In the genomic region with DNA sequence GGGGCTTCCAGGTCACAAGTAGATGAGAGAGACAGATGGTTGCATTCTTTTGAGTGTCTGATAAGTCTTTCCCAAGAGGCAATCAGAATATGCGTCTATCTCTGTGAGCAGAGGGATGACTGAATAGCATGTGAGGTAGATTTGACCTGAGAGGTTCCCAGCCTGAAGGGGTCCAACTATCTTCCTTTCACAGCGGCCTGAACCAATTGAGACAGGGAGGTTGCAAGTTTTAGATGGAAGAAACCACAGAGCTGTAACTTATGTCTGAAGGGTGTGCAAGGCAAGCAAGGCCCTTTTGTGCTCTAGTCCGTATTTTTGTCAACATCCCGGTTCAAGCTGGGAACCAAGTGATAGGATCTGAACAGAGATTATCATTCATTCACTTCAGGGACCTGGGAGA, we compare ENCODE assay signal across 1 cellular context.
TF ChIP-seq lines count a peak whose summit lies in the region.

No MANE protein-coding gene starts in this region.

TF ChIP-seq in K562, 482 proteins besides CTCF, POLR2A, EP300 and RAD21 (continued from another document and continues in another):
- TF ChIP-seq, protein P1, sequence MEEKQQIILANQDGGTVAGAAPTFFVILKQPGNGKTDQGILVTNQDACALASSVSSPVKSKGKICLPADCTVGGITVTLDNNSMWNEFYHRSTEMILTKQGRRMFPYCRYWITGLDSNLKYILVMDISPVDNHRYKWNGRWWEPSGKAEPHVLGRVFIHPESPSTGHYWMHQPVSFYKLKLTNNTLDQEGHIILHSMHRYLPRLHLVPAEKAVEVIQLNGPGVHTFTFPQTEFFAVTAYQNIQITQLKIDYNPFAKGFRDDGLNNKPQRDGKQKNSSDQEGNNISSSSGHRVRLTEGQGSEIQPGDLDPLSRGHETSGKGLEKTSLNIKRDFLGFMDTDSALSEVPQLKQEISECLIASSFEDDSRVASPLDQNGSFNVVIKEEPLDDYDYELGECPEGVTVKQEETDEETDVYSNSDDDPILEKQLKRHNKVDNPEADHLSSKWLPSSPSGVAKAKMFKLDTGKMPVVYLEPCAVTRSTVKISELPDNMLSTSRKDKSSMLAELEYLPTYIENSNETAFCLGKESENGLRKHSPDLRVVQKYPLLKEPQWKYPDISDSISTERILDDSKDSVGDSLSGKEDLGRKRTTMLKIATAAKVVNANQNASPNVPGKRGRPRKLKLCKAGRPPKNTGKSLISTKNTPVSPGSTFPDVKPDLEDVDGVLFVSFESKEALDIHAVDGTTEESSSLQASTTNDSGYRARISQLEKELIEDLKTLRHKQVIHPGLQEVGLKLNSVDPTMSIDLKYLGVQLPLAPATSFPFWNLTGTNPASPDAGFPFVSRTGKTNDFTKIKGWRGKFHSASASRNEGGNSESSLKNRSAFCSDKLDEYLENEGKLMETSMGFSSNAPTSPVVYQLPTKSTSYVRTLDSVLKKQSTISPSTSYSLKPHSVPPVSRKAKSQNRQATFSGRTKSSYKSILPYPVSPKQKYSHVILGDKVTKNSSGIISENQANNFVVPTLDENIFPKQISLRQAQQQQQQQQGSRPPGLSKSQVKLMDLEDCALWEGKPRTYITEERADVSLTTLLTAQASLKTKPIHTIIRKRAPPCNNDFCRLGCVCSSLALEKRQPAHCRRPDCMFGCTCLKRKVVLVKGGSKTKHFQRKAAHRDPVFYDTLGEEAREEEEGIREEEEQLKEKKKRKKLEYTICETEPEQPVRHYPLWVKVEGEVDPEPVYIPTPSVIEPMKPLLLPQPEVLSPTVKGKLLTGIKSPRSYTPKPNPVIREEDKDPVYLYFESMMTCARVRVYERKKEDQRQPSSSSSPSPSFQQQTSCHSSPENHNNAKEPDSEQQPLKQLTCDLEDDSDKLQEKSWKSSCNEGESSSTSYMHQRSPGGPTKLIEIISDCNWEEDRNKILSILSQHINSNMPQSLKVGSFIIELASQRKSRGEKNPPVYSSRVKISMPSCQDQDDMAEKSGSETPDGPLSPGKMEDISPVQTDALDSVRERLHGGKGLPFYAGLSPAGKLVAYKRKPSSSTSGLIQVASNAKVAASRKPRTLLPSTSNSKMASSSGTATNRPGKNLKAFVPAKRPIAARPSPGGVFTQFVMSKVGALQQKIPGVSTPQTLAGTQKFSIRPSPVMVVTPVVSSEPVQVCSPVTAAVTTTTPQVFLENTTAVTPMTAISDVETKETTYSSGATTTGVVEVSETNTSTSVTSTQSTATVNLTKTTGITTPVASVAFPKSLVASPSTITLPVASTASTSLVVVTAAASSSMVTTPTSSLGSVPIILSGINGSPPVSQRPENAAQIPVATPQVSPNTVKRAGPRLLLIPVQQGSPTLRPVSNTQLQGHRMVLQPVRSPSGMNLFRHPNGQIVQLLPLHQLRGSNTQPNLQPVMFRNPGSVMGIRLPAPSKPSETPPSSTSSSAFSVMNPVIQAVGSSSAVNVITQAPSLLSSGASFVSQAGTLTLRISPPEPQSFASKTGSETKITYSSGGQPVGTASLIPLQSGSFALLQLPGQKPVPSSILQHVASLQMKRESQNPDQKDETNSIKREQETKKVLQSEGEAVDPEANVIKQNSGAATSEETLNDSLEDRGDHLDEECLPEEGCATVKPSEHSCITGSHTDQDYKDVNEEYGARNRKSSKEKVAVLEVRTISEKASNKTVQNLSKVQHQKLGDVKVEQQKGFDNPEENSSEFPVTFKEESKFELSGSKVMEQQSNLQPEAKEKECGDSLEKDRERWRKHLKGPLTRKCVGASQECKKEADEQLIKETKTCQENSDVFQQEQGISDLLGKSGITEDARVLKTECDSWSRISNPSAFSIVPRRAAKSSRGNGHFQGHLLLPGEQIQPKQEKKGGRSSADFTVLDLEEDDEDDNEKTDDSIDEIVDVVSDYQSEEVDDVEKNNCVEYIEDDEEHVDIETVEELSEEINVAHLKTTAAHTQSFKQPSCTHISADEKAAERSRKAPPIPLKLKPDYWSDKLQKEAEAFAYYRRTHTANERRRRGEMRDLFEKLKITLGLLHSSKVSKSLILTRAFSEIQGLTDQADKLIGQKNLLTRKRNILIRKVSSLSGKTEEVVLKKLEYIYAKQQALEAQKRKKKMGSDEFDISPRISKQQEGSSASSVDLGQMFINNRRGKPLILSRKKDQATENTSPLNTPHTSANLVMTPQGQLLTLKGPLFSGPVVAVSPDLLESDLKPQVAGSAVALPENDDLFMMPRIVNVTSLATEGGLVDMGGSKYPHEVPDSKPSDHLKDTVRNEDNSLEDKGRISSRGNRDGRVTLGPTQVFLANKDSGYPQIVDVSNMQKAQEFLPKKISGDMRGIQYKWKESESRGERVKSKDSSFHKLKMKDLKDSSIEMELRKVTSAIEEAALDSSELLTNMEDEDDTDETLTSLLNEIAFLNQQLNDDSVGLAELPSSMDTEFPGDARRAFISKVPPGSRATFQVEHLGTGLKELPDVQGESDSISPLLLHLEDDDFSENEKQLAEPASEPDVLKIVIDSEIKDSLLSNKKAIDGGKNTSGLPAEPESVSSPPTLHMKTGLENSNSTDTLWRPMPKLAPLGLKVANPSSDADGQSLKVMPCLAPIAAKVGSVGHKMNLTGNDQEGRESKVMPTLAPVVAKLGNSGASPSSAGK (IDR thresholded peaks at IDR 0.05): no peak
- TF ChIP-seq NONO (IDR thresholded peaks at IDR 0.05; ENCODE audit: low read depth in 2 of 2, low read length in 1 of 2) (peak in 1 of 2 experiments; percentile 70; a peak in 1 of 4 replicates), ARID1B (IDR thresholded peaks at IDR 0.05) (peak; percentile 72), TCF7L2 (IDR thresholded peaks at IDR 0.05; ENCODE audit: low read depth, low read length) (peak; percentile 75; the same call in 1 of the 2 replicates), HDAC1 (IDR thresholded peaks at IDR 0.05) (peak in 1 of 2 experiments; percentile 27; a peak in 1 of 4 replicates), CBFA2T2 (conservative IDR thresholded peaks at IDR 0.05) (peak; percentile 86), TAF1 (IDR thresholded peaks at IDR 0.05; ENCODE audit: control insufficient read depth, extremely low read depth, insufficient read depth, low read length, severe bottlenecking) (no peak), MBD2 (IDR thresholded peaks at IDR 0.05; ENCODE audit: borderline replicate concordance, low read depth) (0 out of 2 replicates have a peak, but pooled peaks have one; percentile 33), FOXK2 (conservative IDR thresholded peaks at IDR 0.05 in 1 of 2, IDR thresholded peaks at IDR 0.05 in 1 of 2; ENCODE audit: low read depth in 2 of 2) (peak; percentile 63 to 95; a peak in 3 of 4 replicates), NFIC (IDR thresholded peaks at IDR 0.05) (peak; percentile 47; the same call in 1 of the 2 replicates), SREBF2 (CRISPR knock-in tag; IDR thresholded peaks at IDR 0.05) (no peak), TRIM24 (IDR thresholded peaks at IDR 0.05) (peak; percentile 20 to 41; a peak in 1 of 4 replicates), POLR2AphosphoS5 (IDR thresholded peaks at IDR 0.05; ENCODE audit: control insufficient read depth, insufficient read depth, low read depth, low read length) (peak; percentile 66), BHLHE40 (IDR thresholded peaks at IDR 0.05; ENCODE audit: low read length) (peak; percentile 53; the same call in 1 of the 2 replicates)
- TF ChIP-seq, protein P2, sequence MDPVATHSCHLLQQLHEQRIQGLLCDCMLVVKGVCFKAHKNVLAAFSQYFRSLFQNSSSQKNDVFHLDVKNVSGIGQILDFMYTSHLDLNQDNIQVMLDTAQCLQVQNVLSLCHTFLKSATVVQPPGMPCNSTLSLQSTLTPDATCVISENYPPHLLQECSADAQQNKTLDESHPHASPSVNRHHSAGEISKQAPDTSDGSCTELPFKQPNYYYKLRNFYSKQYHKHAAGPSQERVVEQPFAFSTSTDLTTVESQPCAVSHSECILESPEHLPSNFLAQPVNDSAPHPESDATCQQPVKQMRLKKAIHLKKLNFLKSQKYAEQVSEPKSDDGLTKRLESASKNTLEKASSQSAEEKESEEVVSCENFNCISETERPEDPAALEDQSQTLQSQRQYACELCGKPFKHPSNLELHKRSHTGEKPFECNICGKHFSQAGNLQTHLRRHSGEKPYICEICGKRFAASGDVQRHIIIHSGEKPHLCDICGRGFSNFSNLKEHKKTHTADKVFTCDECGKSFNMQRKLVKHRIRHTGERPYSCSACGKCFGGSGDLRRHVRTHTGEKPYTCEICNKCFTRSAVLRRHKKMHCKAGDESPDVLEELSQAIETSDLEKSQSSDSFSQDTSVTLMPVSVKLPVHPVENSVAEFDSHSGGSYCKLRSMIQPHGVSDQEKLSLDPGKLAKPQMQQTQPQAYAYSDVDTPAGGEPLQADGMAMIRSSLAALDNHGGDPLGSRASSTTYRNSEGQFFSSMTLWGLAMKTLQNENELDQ (CRISPR knock-in tag; IDR thresholded peaks at IDR 0.05; ENCODE audit: borderline replicate concordance): no peak
- TF ChIP-seq, protein P3, sequence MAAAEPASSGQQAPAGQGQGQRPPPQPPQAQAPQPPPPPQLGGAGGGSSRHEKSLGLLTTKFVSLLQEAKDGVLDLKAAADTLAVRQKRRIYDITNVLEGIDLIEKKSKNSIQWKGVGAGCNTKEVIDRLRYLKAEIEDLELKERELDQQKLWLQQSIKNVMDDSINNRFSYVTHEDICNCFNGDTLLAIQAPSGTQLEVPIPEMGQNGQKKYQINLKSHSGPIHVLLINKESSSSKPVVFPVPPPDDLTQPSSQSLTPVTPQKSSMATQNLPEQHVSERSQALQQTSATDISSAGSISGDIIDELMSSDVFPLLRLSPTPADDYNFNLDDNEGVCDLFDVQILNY (CRISPR knock-in tag; IDR thresholded peaks at IDR 0.05): no peak
- TF ChIP-seq, protein P4, sequence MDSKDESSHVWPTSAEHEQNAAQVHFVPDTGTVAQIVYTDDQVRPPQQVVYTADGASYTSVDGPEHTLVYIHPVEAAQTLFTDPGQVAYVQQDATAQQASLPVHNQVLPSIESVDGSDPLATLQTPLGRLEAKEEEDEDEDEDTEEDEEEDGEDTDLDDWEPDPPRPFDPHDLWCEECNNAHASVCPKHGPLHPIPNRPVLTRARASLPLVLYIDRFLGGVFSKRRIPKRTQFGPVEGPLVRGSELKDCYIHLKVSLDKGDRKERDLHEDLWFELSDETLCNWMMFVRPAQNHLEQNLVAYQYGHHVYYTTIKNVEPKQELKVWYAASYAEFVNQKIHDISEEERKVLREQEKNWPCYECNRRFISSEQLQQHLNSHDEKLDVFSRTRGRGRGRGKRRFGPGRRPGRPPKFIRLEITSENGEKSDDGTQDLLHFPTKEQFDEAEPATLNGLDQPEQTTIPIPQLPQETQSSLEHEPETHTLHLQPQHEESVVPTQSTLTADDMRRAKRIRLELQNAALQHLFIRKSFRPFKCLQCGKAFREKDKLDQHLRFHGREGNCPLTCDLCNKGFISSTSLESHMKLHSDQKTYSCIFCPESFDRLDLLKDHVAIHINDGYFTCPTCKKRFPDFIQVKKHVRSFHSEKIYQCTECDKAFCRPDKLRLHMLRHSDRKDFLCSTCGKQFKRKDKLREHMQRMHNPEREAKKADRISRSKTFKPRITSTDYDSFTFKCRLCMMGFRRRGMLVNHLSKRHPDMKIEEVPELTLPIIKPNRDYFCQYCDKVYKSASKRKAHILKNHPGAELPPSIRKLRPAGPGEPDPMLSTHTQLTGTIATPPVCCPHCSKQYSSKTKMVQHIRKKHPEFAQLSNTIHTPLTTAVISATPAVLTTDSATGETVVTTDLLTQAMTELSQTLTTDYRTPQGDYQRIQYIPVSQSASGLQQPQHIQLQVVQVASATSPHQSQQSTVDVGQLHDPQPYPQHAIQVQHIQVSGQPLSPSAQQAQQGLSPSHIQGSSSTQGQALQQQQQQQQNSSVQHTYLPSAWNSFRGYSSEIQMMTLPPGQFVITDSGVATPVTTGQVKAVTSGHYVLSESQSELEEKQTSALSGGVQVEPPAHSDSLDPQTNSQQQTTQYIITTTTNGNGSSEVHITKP (IDR thresholded peaks at IDR 0.05; ENCODE audit: partially characterized antibody): peak; percentile 98
- TF ChIP-seq, protein P5, sequence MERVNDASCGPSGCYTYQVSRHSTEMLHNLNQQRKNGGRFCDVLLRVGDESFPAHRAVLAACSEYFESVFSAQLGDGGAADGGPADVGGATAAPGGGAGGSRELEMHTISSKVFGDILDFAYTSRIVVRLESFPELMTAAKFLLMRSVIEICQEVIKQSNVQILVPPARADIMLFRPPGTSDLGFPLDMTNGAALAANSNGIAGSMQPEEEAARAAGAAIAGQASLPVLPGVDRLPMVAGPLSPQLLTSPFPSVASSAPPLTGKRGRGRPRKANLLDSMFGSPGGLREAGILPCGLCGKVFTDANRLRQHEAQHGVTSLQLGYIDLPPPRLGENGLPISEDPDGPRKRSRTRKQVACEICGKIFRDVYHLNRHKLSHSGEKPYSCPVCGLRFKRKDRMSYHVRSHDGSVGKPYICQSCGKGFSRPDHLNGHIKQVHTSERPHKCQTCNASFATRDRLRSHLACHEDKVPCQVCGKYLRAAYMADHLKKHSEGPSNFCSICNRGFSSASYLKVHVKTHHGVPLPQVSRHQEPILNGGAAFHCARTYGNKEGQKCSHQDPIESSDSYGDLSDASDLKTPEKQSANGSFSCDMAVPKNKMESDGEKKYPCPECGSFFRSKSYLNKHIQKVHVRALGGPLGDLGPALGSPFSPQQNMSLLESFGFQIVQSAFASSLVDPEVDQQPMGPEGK (CRISPR knock-in tag; IDR thresholded peaks at IDR 0.05; ENCODE audit: borderline replicate concordance): no peak
- TF ChIP-seq, protein P6, sequence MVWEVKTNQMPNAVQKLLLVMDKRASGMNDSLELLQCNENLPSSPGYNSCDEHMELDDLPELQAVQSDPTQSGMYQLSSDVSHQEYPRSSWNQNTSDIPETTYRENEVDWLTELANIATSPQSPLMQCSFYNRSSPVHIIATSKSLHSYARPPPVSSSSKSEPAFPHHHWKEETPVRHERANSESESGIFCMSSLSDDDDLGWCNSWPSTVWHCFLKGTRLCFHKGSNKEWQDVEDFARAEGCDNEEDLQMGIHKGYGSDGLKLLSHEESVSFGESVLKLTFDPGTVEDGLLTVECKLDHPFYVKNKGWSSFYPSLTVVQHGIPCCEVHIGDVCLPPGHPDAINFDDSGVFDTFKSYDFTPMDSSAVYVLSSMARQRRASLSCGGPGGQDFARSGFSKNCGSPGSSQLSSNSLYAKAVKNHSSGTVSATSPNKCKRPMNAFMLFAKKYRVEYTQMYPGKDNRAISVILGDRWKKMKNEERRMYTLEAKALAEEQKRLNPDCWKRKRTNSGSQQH (CRISPR knock-in tag; IDR thresholded peaks at IDR 0.05): no peak
- TF ChIP-seq, protein P7, sequence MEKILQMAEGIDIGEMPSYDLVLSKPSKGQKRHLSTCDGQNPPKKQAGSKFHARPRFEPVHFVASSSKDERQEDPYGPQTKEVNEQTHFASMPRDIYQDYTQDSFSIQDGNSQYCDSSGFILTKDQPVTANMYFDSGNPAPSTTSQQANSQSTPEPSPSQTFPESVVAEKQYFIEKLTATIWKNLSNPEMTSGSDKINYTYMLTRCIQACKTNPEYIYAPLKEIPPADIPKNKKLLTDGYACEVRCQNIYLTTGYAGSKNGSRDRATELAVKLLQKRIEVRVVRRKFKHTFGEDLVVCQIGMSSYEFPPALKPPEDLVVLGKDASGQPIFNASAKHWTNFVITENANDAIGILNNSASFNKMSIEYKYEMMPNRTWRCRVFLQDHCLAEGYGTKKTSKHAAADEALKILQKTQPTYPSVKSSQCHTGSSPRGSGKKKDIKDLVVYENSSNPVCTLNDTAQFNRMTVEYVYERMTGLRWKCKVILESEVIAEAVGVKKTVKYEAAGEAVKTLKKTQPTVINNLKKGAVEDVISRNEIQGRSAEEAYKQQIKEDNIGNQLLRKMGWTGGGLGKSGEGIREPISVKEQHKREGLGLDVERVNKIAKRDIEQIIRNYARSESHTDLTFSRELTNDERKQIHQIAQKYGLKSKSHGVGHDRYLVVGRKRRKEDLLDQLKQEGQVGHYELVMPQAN (IDR thresholded peaks at IDR 0.05; ENCODE audit: borderline replicate concordance): no peak
